Comparison of ENCODE assay signal across 27 cellular contexts in genomic region chr7:101340379-101340778, GRCh38. TPM values are rescaled to one million over a fixed set of nuclear protein-coding genes. Genes with fewer than 3 reads are reported as not detected.
"Had no signal": no experiment of that assay in that cellular context is flagged by ENCODE, and none has a peak within 500 bp of the region (broad histone marks: within the 10 kb centered on the region; RNA-seq: fewer than 3 reads in every experiment).

No MANE protein-coding gene starts in this region.

- H3K27me3 ChIP-seq: pancreas, stomach, testis, thyroid gland, transverse colon, upper lobe of left lung, vagina had no signal

- H3K36me3 Mint-ChIP-seq: naive thymus-derived CD8-positive, alpha-beta T cell; stimulated activated naive B cell treated with anti-CD40 and anti-IgM and Interleukin-4, amounts not matched to agents 10 μg/mL and 1 μg/mL and 100 μg/mL, for 72 hours had no signal

- H3K9me3 ChIP-seq: left ventricle myocardium inferior, pancreas, prostate gland, stomach, testis, thyroid gland, transverse colon, upper lobe of left lung, vagina had no signal

- H3K4me1 Mint-ChIP-seq: naive thymus-derived CD8-positive, alpha-beta T cell; stimulated activated naive B cell treated with anti-CD40 and anti-IgM and Interleukin-4, amounts not matched to agents 10 μg/mL and 1 μg/mL and 100 μg/mL, for 72 hours had no signal

- H3K27ac Mint-ChIP-seq: naive thymus-derived CD8-positive, alpha-beta T cell; nephron; stimulated activated naive B cell treated with anti-CD40 and anti-IgM and Interleukin-4, amounts not matched to agents 10 μg/mL and 1 μg/mL and 100 μg/mL, for 72 hours had no signal

- H3K4me3 Mint-ChIP-seq: naive thymus-derived CD8-positive, alpha-beta T cell; nephron; stimulated activated naive B cell treated with anti-CD40 and anti-IgM and Interleukin-4, amounts not matched to agents 10 μg/mL and 1 μg/mL and 100 μg/mL, for 72 hours had no signal

- H3K36me3 ChIP-seq: left ventricle myocardium inferior, pancreas, prostate gland, stomach, thyroid gland, transverse colon, upper lobe of left lung, vagina had no signal

- DNase-seq: islet precursor cell; left ventricle myocardium inferior; midbrain; naive thymus-derived CD8-positive, alpha-beta T cell; nucleus accumbens; pancreas; retina; right cardiac atrium; stimulated activated CD4-positive, alpha-beta T cell treated with anti-CD3 and anti-CD28 coated beads, Interleukin-12 subunit alpha, Interleukin-12 subunit beta, amount 100 ng/mL, for 4 hours; stimulated activated CD4-positive, alpha-beta T cell treated with anti-CD3 and anti-CD28 coated beads, Interleukin-15, amount 100 ng/mL, for 24 hours; stimulated activated CD4-positive, alpha-beta T cell treated with anti-CD3 and anti-CD28 coated beads, Interleukin-2, amount 100 ng/mL, for 24 hours; stimulated activated CD4-positive, alpha-beta T cell treated with anti-CD3 and anti-CD28 coated beads, Interleukin-4, amount 100 ng/mL, for 1 hour; stimulated activated naive B cell treated with anti-CD40 and anti-IgM and Interleukin-4, amounts not matched to agents 10 μg/mL and 1 μg/mL and 100 μg/mL, for 72 hours; stimulated activated naive CD8-positive, alpha-beta T cell treated with anti-CD3 and anti-CD28 coated beads, Interleukin-15, Interleukin-2, amounts not matched to agents 100 U/mL and 50 U/mL, for 24 hours; stomach; testis; thyroid gland; transverse colon; upper lobe of left lung had no signal

- H3K27ac ChIP-seq: left ventricle myocardium inferior, pancreas, prostate gland, skin epidermis, stomach, testis, thyroid gland, transverse colon, upper lobe of left lung, vagina had no signal

- ATAC-seq: naive thymus-derived CD8-positive, alpha-beta T cell; pancreas; right cardiac atrium; sciatic nerve; stimulated activated naive B cell treated with anti-CD40 and anti-IgM and Interleukin-4, amounts not matched to agents 10 μg/mL and 1 μg/mL and 100 μg/mL, for 72 hours; stimulated activated naive CD8-positive, alpha-beta T cell treated with anti-CD3 and anti-CD28 coated beads, Interleukin-15, Interleukin-2, amounts not matched to agents 100 U/mL and 50 U/mL, for 24 hours had no signal

- H3K4me1 ChIP-seq: left ventricle myocardium inferior, pancreas, prostate gland, stomach, testis, thyroid gland, transverse colon, upper lobe of left lung, vagina had no signal

- H3K4me3 ChIP-seq: left ventricle myocardium inferior, lung, pancreas, prostate gland, skin epidermis, stomach, testis, thyroid gland, transverse colon, upper lobe of left lung, vagina had no signal

- H3K9me3 Mint-ChIP-seq: nephron; stimulated activated naive B cell treated with anti-CD40 and anti-IgM and Interleukin-4, amounts not matched to agents 10 μg/mL and 1 μg/mL and 100 μg/mL, for 72 hours had no signal

RNA-seq across cellular contexts. Expression of gene COL26A1, which starts 22.3 kb away (rescaled TPM):
- total RNA-seq: left ventricle myocardium inferior; mesenteric fat pad; naive thymus-derived CD8-positive, alpha-beta T cell; osteoblast; thyroid gland; transverse colon; vagina had no signal
- polyA plus RNA-seq: naive thymus-derived CD8-positive, alpha-beta T cell had no signal
